Comparison of ENCODE assay signal across 8 cellular contexts in genomic region chr2:42494434-42495233, GRCh38. TPM values are rescaled to one million over a fixed set of nuclear protein-coding genes. Genes with fewer than 3 reads are reported as not detected.
DNase-seq lines count a peak whose midpoint lies in the region; ATAC-seq and TF ChIP-seq lines count a peak whose summit lies in the region.

No MANE protein-coding gene starts in this region.

- intact Hi-C loops in natural killer cell (cut with micrococcal nuclease) = loop anchor here (1.0 kb wide), 1 partner anchor 169 kb away; no protein-coding TSS in a partner anchor

- H3K4me3 ChIP-seq in Jurkat, Clone E6-1 (ENCODE audit: low read length) = peak overlapping the region; percentile 65

- TF ChIP-seq CTCF in natural killer cell (IDR thresholded peaks at IDR 0.05) = peak; percentile 92

- ATAC-seq in GM21528 (IDR thresholded peaks at IDR 0.05; ENCODE audit: low FRiP score, unreplicated experiment) (peak; percentile 45), natural killer cell (peak; percentile 67 to 76 (median 68))
- peak; percentile 77 for ATAC-seq in stimulated activated memory B cell treated with anti-CD40 and anti-IgM and Interleukin-4, amounts not matched to agents 10 μg/mL and 1 μg/mL and 100 μg/mL, for 72 hours

- H3K4me1 Mint-ChIP-seq in activated T-cell treated with anti-CD3 and anti-CD28 coated beads, Interleukin-2, amount 50 U/mL, for 24 hours (ENCODE audit: low read depth) = peaks cover 17% of the 10 kb centered on the region
- H3K4me1 Mint-ChIP-seq in natural killer cell = peaks cover 7 to 8% of the 10 kb centered on the region in 2 donors
- H3K4me1 Mint-ChIP-seq in stimulated activated memory B cell treated with anti-CD40 and anti-IgM and Interleukin-4, amounts not matched to agents 10 μg/mL and 1 μg/mL and 100 μg/mL, for 72 hours = peaks cover 7% of the 10 kb centered on the region

- no peaks in the 10 kb centered on the region for H3K9me3 Mint-ChIP-seq in activated T-cell treated with anti-CD3 and anti-CD28 coated beads, Interleukin-2, amount 50 U/mL, for 24 hours
- H3K9me3 Mint-ChIP-seq in natural killer cell = no peaks in the 10 kb centered on the region
- H3K9me3 Mint-ChIP-seq in stimulated activated memory B cell treated with anti-CD40 and anti-IgM and Interleukin-4, amounts not matched to agents 10 μg/mL and 1 μg/mL and 100 μg/mL, for 72 hours = no peaks in the 10 kb centered on the region

- peaks cover 28% of the 10 kb centered on the region for H3K27me3 Mint-ChIP-seq in activated T-cell treated with anti-CD3 and anti-CD28 coated beads, Interleukin-2, amount 50 U/mL, for 24 hours
- peaks cover 26 to 55% of the 10 kb centered on the region in 2 donors for H3K27me3 Mint-ChIP-seq in natural killer cell (ENCODE audit: low read depth in 2 of 2)
- peaks cover 7% of the 10 kb centered on the region for H3K27me3 Mint-ChIP-seq in stimulated activated memory B cell treated with anti-CD40 and anti-IgM and Interleukin-4, amounts not matched to agents 10 μg/mL and 1 μg/mL and 100 μg/mL, for 72 hours

- H3K27ac Mint-ChIP-seq in activated T-cell treated with anti-CD3 and anti-CD28 coated beads, Interleukin-2, amount 50 U/mL, for 24 hours = peak overlapping the region; percentile 84
- H3K27ac Mint-ChIP-seq in natural killer cell = peak overlapping the region in 1 of 2 donors; percentile 41
- H3K27ac Mint-ChIP-seq in stimulated activated memory B cell treated with anti-CD40 and anti-IgM and Interleukin-4, amounts not matched to agents 10 μg/mL and 1 μg/mL and 100 μg/mL, for 72 hours = peak overlapping the region; percentile 40

- peak; percentile 72 for DNase-seq in D341Med (ENCODE audit: low spot score)
- peak; percentile 75 for DNase-seq in Jurkat, Clone E6-1 (ENCODE audit: low read depth, low spot score)
- DNase-seq in OCI-M2 (lab: John Stamatoyannopoulos, UW; ENCODE audit: unreplicated experiment) = peak; percentile 46
- peak; percentile 81 for DNase-seq in activated T-cell treated with anti-CD3 and anti-CD28 coated beads, Interleukin-2, amount 50 U/mL, for 24 hours
- peak; percentile 59 for DNase-seq in fibroblast of gingiva (ENCODE audit: low read depth)
- DNase-seq in natural killer cell = peak; percentile 51

- H3K36me3 Mint-ChIP-seq in activated T-cell treated with anti-CD3 and anti-CD28 coated beads, Interleukin-2, amount 50 U/mL, for 24 hours (ENCODE audit: low read depth) = no peaks in the 10 kb centered on the region
- no peaks in the 10 kb centered on the region for H3K36me3 Mint-ChIP-seq in natural killer cell
- H3K36me3 Mint-ChIP-seq in stimulated activated memory B cell treated with anti-CD40 and anti-IgM and Interleukin-4, amounts not matched to agents 10 μg/mL and 1 μg/mL and 100 μg/mL, for 72 hours = no peaks in the 10 kb centered on the region

- H3K4me3 Mint-ChIP-seq in activated T-cell treated with anti-CD3 and anti-CD28 coated beads, Interleukin-2, amount 50 U/mL, for 24 hours = peak overlapping the region; percentile 82
- H3K4me3 Mint-ChIP-seq in natural killer cell = peak overlapping the region; percentile 96
- H3K4me3 Mint-ChIP-seq in stimulated activated memory B cell treated with anti-CD40 and anti-IgM and Interleukin-4, amounts not matched to agents 10 μg/mL and 1 μg/mL and 100 μg/mL, for 72 hours = peak overlapping the region; percentile 89

RNA-seq across cellular contexts. Expression of gene KCNG3, which starts 0.9 kb away (rescaled TPM):
- polyA plus RNA-seq in Jurkat, Clone E6-1 (2012; ENCODE audit: insufficient read depth, insufficient read length) = 0.95 TPM
- not detected for total RNA-seq in natural killer cell

Comparison
In these comparisons a context has a peak if more than half of its experiments do, and no peak if none do; other contexts are left out.
1. Peak in every context shown above with its lines: DNase-seq, ATAC-seq and H3K4me3 ChIP-seq.